8 cellular contexts compared by ENCODE assay signal in genomic region chr1:201740609-201741231, GRCh38.
DNase-seq lines count a peak whose midpoint lies in the region; ATAC-seq, FAIRE-seq and TF ChIP-seq lines count a peak whose summit lies in the region.

No MANE protein-coding gene starts in this region.

- no peak overlapping the region for H3K56ac ChIP-seq in H1 (replicated peaks; ENCODE audit: insufficient read length, low read depth, low read length)

- DNase-seq in AG10803 (ENCODE audit: low read depth), result no peak
- DNase-seq in NOMO-1 treated with DMSO at 0.1 percent for 48 hours (lab: John Stamatoyannopoulos, UW; ENCODE audit: unreplicated experiment), result peak; percentile 54
- no peak for DNase-seq in H1 (ENCODE audit: low read depth in 1 of 2, low spot score in 2 of 2)
- DNase-seq in retina, result no peak
- DNase-seq in central memory CD4-positive, alpha-beta T cell, result no peak
- DNase-seq in NCI-H510A treated with DMSO at 0.1 percent for 48 hours (lab: John Stamatoyannopoulos, UW), result no peak

- no peak for TF ChIP-seq RAD21 in H1 (IDR thresholded peaks at IDR 0.05 in 1 of 2, conservative IDR thresholded peaks at IDR 0.05 in 1 of 2; ENCODE audit: low read depth in 2 of 2, low read length in 2 of 2)

- no peak overlapping the region for H3K23ac ChIP-seq in H1 (ENCODE audit: insufficient read length)

- H3K9ac ChIP-seq in H1 (replicated peaks in 1 of 4; ENCODE audit: extremely low read depth in 1 of 4, low read depth in 3 of 4, low read length in 3 of 4), result peak overlapping the region in 3 of 4 experiments; percentile 41 to 67 (median 65); a peak in 4 of 7 replicates

- no peak overlapping the region for H2BK120ac ChIP-seq in H1 (replicated peaks; ENCODE audit: low read depth, low read length)

- H3K4ac ChIP-seq in H1 (replicated peaks; ENCODE audit: insufficient read length, low read depth, low read length), result no peak overlapping the region

- peaks cover 6% of the 10 kb centered on the region for H3K79me1 ChIP-seq in H1 (ENCODE audit: low read depth, low read length)

- no peak overlapping the region for H3K27ac ChIP-seq in H1 (ENCODE audit: low read depth, low read length)
- peak overlapping the region; percentile 26 for H3K27ac ChIP-seq in muscle layer of duodenum (ENCODE audit: low read length)

- no peak for TF ChIP-seq EP300 in H1 (IDR thresholded peaks at IDR 0.05; ENCODE audit: borderline replicate concordance in 1 of 2, low read depth in 2 of 2, low read length in 2 of 2)

- peak overlapping the region; percentile 64; the same call in 1 of the 2 replicates for H2BK12ac ChIP-seq in H1 (ENCODE audit: low read depth, low read length)

- ATAC-seq in GM18909 (IDR thresholded peaks at IDR 0.05; ENCODE audit: poor library complexity, unreplicated experiment), result no peak

- 22% methylated on average over 13 of the region's 14 CpGs; no CpG with 5 or more reads in 1 of the 2 experiments for WGBS in H1 (ENCODE audit: extremely low coverage in 1 of 2, insufficient coverage in 1 of 2, insufficient read length in 1 of 2, insufficient replicate concordance in 2 of 2, low coverage in 1 of 2, low lambda C conversion rate in 2 of 2, missing lambda C conversion rate in 1 of 2), 2 experiments

- H4K8ac ChIP-seq in H1 (ENCODE audit: extremely low read depth, insufficient read depth, low read length), result peak overlapping the region; percentile 29; the same call in 1 of the 2 replicates

- H4K20me1 ChIP-seq in H1 (replicated peaks in 1 of 2; ENCODE audit: control insufficient read depth in 1 of 2, insufficient read depth in 2 of 2, low read length in 2 of 2), result peaks cover 0 to 7% of the 10 kb centered on the region in 2 experiments

- H3K4me1 ChIP-seq in H1 (replicated peaks in 1 of 4; ENCODE audit: control insufficient read depth in 3 of 4, insufficient read depth in 4 of 4, low read length in 3 of 4), result peaks cover 37 to 48% (median 44%) of the 10 kb centered on the region in 4 experiments
- H3K4me1 ChIP-seq in muscle layer of duodenum (ENCODE audit: control insufficient read depth in 1 of 2, insufficient read depth in 2 of 2, low read length in 2 of 2), result peaks cover 6 to 40% of the 10 kb centered on the region in 2 donors

- no peak for TF ChIP-seq CTCF in AG10803 (conservative IDR thresholded peaks at IDR 0.05; ENCODE audit: low read length)
- no peak for TF ChIP-seq CTCF in H1 (IDR thresholded peaks at IDR 0.05; ENCODE audit: control extremely low read depth in 1 of 3, insufficient read depth in 1 of 3, low read depth in 1 of 3, low read length in 3 of 3)

- H2AK5ac ChIP-seq in H1 (ENCODE audit: low read depth, low read length), result no peak overlapping the region

- peak overlapping the region; percentile 71 for H2BK5ac ChIP-seq in H1 (ENCODE audit: low read depth, low read length)

- POLR2A ChIA-PET in H1 (lab: Charles Lee; ENCODE audit: partially characterized antibody), result interaction anchor here (0.6 to 2.3 kb wide), 9 partner anchors 8 to 91 kb away, joined by 3 to 10 read pairs (median 6); no protein-coding TSS in a partner anchor

- H2BK15ac ChIP-seq in H1 (ENCODE audit: low read length), result no peak overlapping the region; the same call in 1 of the 2 replicates

- H4K91ac ChIP-seq in H1 (replicated peaks; ENCODE audit: insufficient read length, low read length), result peak overlapping the region; percentile 14

- no peak overlapping the region; the same call in 1 of the 2 replicates for H2AFZ ChIP-seq in H1 (ENCODE audit: low read length)

- peak overlapping the region; percentile 77 to 90 for H3K4me2 ChIP-seq in H1 (ENCODE audit: insufficient read depth in 1 of 2, low read depth in 2 of 2, low read length in 2 of 2)

- H2BK20ac ChIP-seq in H1 (ENCODE audit: low read length), result no peak overlapping the region

- H3K36me3 ChIP-seq in H1 (ENCODE audit: control insufficient read depth in 2 of 4, insufficient read depth in 4 of 4, low read length in 3 of 4) (peaks cover 0 to 15% (median 1%) of the 10 kb centered on the region in 4 experiments; a peak in 4 of 8 replicates), muscle layer of duodenum (ENCODE audit: control insufficient read depth in 1 of 2, insufficient read depth in 2 of 2, low read length in 2 of 2) (peaks cover 0 to 3% of the 10 kb centered on the region in 2 donors)

- H4K5ac ChIP-seq in H1 (ENCODE audit: insufficient read length, low read depth, low read length), result peak overlapping the region; percentile 46

- CTCF ChIA-PET in H1 (lab: Charles Lee; ENCODE audit: partially characterized antibody), result interaction anchor here (0.6 to 14.5 kb wide), 16 partner anchors 8 to 227 kb away, joined by 3 to 146 read pairs (median 6); no protein-coding TSS in a partner anchor

- no peak for TF ChIP-seq POLR2A in H1 (IDR thresholded peaks at IDR 0.05; ENCODE audit: control extremely low read depth in 1 of 2, low read depth in 2 of 2, low read length in 2 of 2)

- H3K79me2 ChIP-seq in H1 (ENCODE audit: control insufficient read depth in 1 of 2, insufficient read depth in 2 of 2, low read length in 2 of 2), result peaks cover 0 to 45% of the 10 kb centered on the region in 2 experiments; a peak in 3 of 4 replicates

- H3K23me2 ChIP-seq in H1 (ENCODE audit: low read depth, low read length), result peaks cover 11% of the 10 kb centered on the region; the same call in 1 of the 2 replicates

- no peak for FAIRE-seq in H1 (lab: Jason Lieb, UNC)

- H3K4me3 ChIP-seq in AG10803 (ENCODE audit: low read length), result peak overlapping the region; percentile 64
- H3K4me3 ChIP-seq in H1 (ENCODE audit: extremely low read depth in 1 of 4, insufficient read depth in 2 of 4, low read depth in 3 of 4, low read length in 4 of 4), result peak overlapping the region; percentile 70 to 86 (median 84)
- H3K4me3 ChIP-seq in muscle layer of duodenum (ENCODE audit: low read depth in 1 of 2, low read length in 2 of 2), result peak overlapping the region; percentile 59 to 65

- H3K9me3 ChIP-seq in H1 (ENCODE audit: insufficient read depth in 2 of 2, low read depth in 1 of 2, low read length in 1 of 2) (no peaks in the 10 kb centered on the region), muscle layer of duodenum (ENCODE audit: control insufficient read depth in 1 of 2, low read length in 2 of 2) (no peaks in the 10 kb centered on the region)

- H3K14ac ChIP-seq in H1 (ENCODE audit: insufficient read length), result no peak overlapping the region

- H3K27me3 ChIP-seq in H1 (replicated peaks in 1 of 4; ENCODE audit: control insufficient read depth in 3 of 4, extremely low read depth in 1 of 4, insufficient read depth in 3 of 4, low read length in 3 of 4) (no peaks in the 10 kb centered on the region), muscle layer of duodenum (ENCODE audit: low read depth, low read length) (no peaks in the 10 kb centered on the region)

- peak overlapping the region; percentile 53; the same call in 1 of the 2 replicates for H3K18ac ChIP-seq in H1 (ENCODE audit: extremely low read depth, low read length)

TF ChIP-seq in H1, 55 proteins besides CTCF, POLR2A, EP300 and RAD21:
- TF ChIP-seq EGR1 (IDR thresholded peaks at IDR 0.05; ENCODE audit: borderline replicate concordance, low read depth, low read length) (0 out of 2 replicates have a peak, but pooled peaks have one; percentile 38), FOSL1 (IDR thresholded peaks at IDR 0.05; ENCODE audit: insufficient read depth, low read depth, low read length) (no peak), EZH2 (IDR thresholded peaks at IDR 0.05; ENCODE audit: low read depth, low read length, severe bottlenecking) (peak; percentile 32), TEAD4 (IDR thresholded peaks at IDR 0.05; ENCODE audit: low read depth, low read length) (no peak), CEBPB (IDR thresholded peaks at IDR 0.05; ENCODE audit: low read depth, low read length) (no peak), MAX (IDR thresholded peaks at IDR 0.05) (no peak)
